In genomic region chr22:37906364-37907008, GRCh38 we compare ENCODE assay signal across 6 cellular contexts. TPM values are rescaled to one million over a fixed set of nuclear protein-coding genes. Genes with fewer than 3 reads are reported as not detected.
DNase-seq lines count a peak whose midpoint lies in the region; ATAC-seq, FAIRE-seq and TF ChIP-seq lines count a peak whose summit lies in the region.

No MANE protein-coding gene starts in this region.

- CTCF ChIA-PET in H1 (lab: Charles Lee; ENCODE audit: partially characterized antibody): interaction anchor here (0.5 to 2.7 kb wide), 10 partner anchors 10 to 570 kb away, joined by 3 to 22 read pairs (median 4); no protein-coding TSS in a partner anchor

- H2BK12ac ChIP-seq in H1 (ENCODE audit: low read depth, low read length): no peak overlapping the region

- H3K9ac ChIP-seq in H1 (replicated peaks in 1 of 4; ENCODE audit: extremely low read depth in 1 of 4, low read depth in 3 of 4, low read length in 3 of 4): peak overlapping the region; percentile 29 to 95 (median 57); a peak in 4 of 7 replicates

- H4K5ac ChIP-seq in H1 (ENCODE audit: insufficient read length, low read depth, low read length): no peak overlapping the region

- no peaks in the 10 kb centered on the region for H3K27me3 ChIP-seq in H1 (replicated peaks in 1 of 4; ENCODE audit: control insufficient read depth in 3 of 4, extremely low read depth in 1 of 4, insufficient read depth in 3 of 4, low read length in 3 of 4)

- no peaks in the 10 kb centered on the region for H3K36me3 ChIP-seq in H1 (ENCODE audit: control insufficient read depth in 2 of 4, insufficient read depth in 4 of 4, low read length in 3 of 4)

- H3K79me1 ChIP-seq in H1 (ENCODE audit: low read depth, low read length): peaks cover 9% of the 10 kb centered on the region

- no peak for TF ChIP-seq EP300 in H1 (IDR thresholded peaks at IDR 0.05; ENCODE audit: borderline replicate concordance in 1 of 2, low read depth in 2 of 2, low read length in 2 of 2)

- no peak overlapping the region for H4K91ac ChIP-seq in H1 (replicated peaks; ENCODE audit: insufficient read length, low read length)

- peak overlapping the region; percentile 86 for H3K56ac ChIP-seq in H1 (replicated peaks; ENCODE audit: insufficient read length, low read depth, low read length)

- H3K4me1 ChIP-seq in H1 (replicated peaks in 1 of 4; ENCODE audit: control insufficient read depth in 3 of 4, insufficient read depth in 4 of 4, low read length in 3 of 4): peaks cover 0 to 27% (median 21%) of the 10 kb centered on the region in 4 experiments; a peak in 6 of 7 replicates

- H2AFZ ChIP-seq in H1 (ENCODE audit: low read length): no peak overlapping the region

- H4K8ac ChIP-seq in H1 (ENCODE audit: extremely low read depth, insufficient read depth, low read length): no peak overlapping the region

- H3K79me2 ChIP-seq in H1 (ENCODE audit: control insufficient read depth in 1 of 2, insufficient read depth in 2 of 2, low read length in 2 of 2): peaks cover 0 to 12% of the 10 kb centered on the region in 2 experiments; a peak in 1 of 4 replicates

- POLR2A ChIA-PET in H1 (lab: Charles Lee; ENCODE audit: partially characterized antibody): interaction anchor here (0.8 to 8.7 kb wide), 17 partner anchors 7 to 89 kb away, joined by 3 to 150 read pairs (median 4); partner anchors contain the start of gene ANKRD54

- H3K4ac ChIP-seq in H1 (replicated peaks; ENCODE audit: insufficient read length, low read depth, low read length): no peak overlapping the region

- peak overlapping the region; percentile 67 to 73 for H3K4me2 ChIP-seq in H1 (ENCODE audit: insufficient read depth in 1 of 2, low read depth in 2 of 2, low read length in 2 of 2)

- H3K27ac ChIP-seq in H1 (ENCODE audit: low read depth, low read length) (no peak overlapping the region), skin epidermis (peak overlapping the region; percentile 83 to 97 (median 92))

- H3K14ac ChIP-seq in H1 (ENCODE audit: insufficient read length): no peak overlapping the region

- H2BK15ac ChIP-seq in H1 (ENCODE audit: low read length): no peak overlapping the region

- H3K23me2 ChIP-seq in H1 (ENCODE audit: low read depth, low read length): peaks cover 9% of the 10 kb centered on the region; the same call in 1 of the 2 replicates

- no peak for FAIRE-seq in H1 (lab: Jason Lieb, UNC)

- TF ChIP-seq RAD21 in H1 (IDR thresholded peaks at IDR 0.05 in 1 of 2, conservative IDR thresholded peaks at IDR 0.05 in 1 of 2; ENCODE audit: low read depth in 2 of 2, low read length in 2 of 2): no peak

- ATAC-seq in GM21447 (IDR thresholded peaks at IDR 0.05; ENCODE audit: unreplicated experiment): peak; percentile 41
- no peak for ATAC-seq in HG03565 (IDR thresholded peaks at IDR 0.05; ENCODE audit: unreplicated experiment)

- no peak overlapping the region for H3K23ac ChIP-seq in H1 (ENCODE audit: insufficient read length)

- TF ChIP-seq POLR2A in Raji (IDR thresholded peaks at IDR 0.05; ENCODE audit: insufficient read depth, low read depth, low read length) (peak; percentile 52; the same call in 1 of the 2 replicates), H1 (IDR thresholded peaks at IDR 0.05; ENCODE audit: control extremely low read depth in 1 of 2, low read depth in 2 of 2, low read length in 2 of 2) (no peak)

- H3K18ac ChIP-seq in H1 (ENCODE audit: extremely low read depth, low read length): no peak overlapping the region; the same call in 1 of the 2 replicates

- H4K20me1 ChIP-seq in H1 (replicated peaks in 1 of 2; ENCODE audit: control insufficient read depth in 1 of 2, insufficient read depth in 2 of 2, low read length in 2 of 2): peaks cover 0 to 4% of the 10 kb centered on the region in 2 experiments

- H2BK120ac ChIP-seq in H1 (replicated peaks; ENCODE audit: low read depth, low read length): no peak overlapping the region

- no peaks in the 10 kb centered on the region for H3K9me3 ChIP-seq in H1 (ENCODE audit: insufficient read depth in 2 of 2, low read depth in 1 of 2, low read length in 1 of 2)

- peak in 1 of 2 experiments; percentile 61 for DNase-seq in H1 (ENCODE audit: low read depth in 1 of 2, low spot score in 2 of 2)
- no peak for DNase-seq in NCI-H1092 treated with DMSO at 0.1 percent for 48 hours (lab: John Stamatoyannopoulos, UW)

- no peak overlapping the region for H2BK5ac ChIP-seq in H1 (ENCODE audit: low read depth, low read length)

- no peak for TF ChIP-seq CTCF in H1 (IDR thresholded peaks at IDR 0.05; ENCODE audit: control extremely low read depth in 1 of 3, insufficient read depth in 1 of 3, low read depth in 1 of 3, low read length in 3 of 3)

- peak overlapping the region; percentile 45 to 74 (median 59) for H3K4me3 ChIP-seq in H1 (ENCODE audit: extremely low read depth in 1 of 4, insufficient read depth in 2 of 4, low read depth in 3 of 4, low read length in 4 of 4)
- peak overlapping the region; percentile 51 to 91 (median 80) for H3K4me3 ChIP-seq in skin epidermis

- H2BK20ac ChIP-seq in H1 (ENCODE audit: low read length): no peak overlapping the region

- WGBS in H1 (ENCODE audit: extremely low coverage in 1 of 2, insufficient coverage in 1 of 2, insufficient read length in 1 of 2, insufficient replicate concordance in 2 of 2, low coverage in 1 of 2, low lambda C conversion rate in 2 of 2, missing lambda C conversion rate in 1 of 2), 2 experiments: 4% methylated on average over 31 of the region's 75 CpGs; no CpG with 5 or more reads in 1 of the 2 experiments

- no peak overlapping the region; the same call in 1 of the 2 replicates for H2AK5ac ChIP-seq in H1 (ENCODE audit: low read depth, low read length)

TF ChIP-seq in H1, 55 proteins besides CTCF, POLR2A, EP300 and RAD21:
- TF ChIP-seq TAF7 (optimal IDR thresholded peaks at IDR 0.05; ENCODE audit: borderline replicate concordance, low read depth, low read length) (no peak), KDM4A (IDR thresholded peaks at IDR 0.05; ENCODE audit: low read depth, low read length, severe bottlenecking) (peak; percentile 64), SIX5 (IDR thresholded peaks at IDR 0.05; ENCODE audit: low read depth, low read length) (no peak), PHF8 (conservative IDR thresholded peaks at IDR 0.05; ENCODE audit: low read depth, low read length) (peak; percentile 69), RBBP5 (IDR thresholded peaks at IDR 0.05; ENCODE audit: borderline replicate concordance, low read depth, low read length) (peak; percentile 17; the same call in 1 of the 2 replicates)

RNA-seq across cellular contexts. Expression of gene MICALL1, which starts 0.4 kb away (rescaled TPM):
- 25.8 and 32.1 TPM in 2 replicates for total RNA-seq in H1 (2021; fragmentation: NEBNext Ultra II Directional; extraction: Animal tissue kit (Norgen Biotek cat#: 25700))
- 17.7 and 23.4 TPM in 2 replicates for polyA plus RNA-seq in H1 (2011; rRNA removed)
- polyA plus RNA-seq in H1 (2011; cell fraction: cytosol; rRNA removed): 14.9 TPM
- polyA plus RNA-seq in H1 (2011; cell fraction: nucleus; rRNA removed): 22.0 TPM
- polyA plus RNA-seq in H1 (2012, experiment 1 of 2): 15.6 to 22.2 TPM (median 20.4 TPM) in 4 replicates
- 17.6 TPM for polyA plus RNA-seq in H1 (2012, experiment 2 of 2)
- 14.6 TPM for polyA plus RNA-seq in H1 (2013, experiment 1 of 2)
- polyA plus RNA-seq in H1 (2013, experiment 2 of 2): 15.0 TPM
- polyA minus RNA-seq in H1 (2011; rRNA and poly(A)+ RNA removed): 19.8 and 22.6 TPM in 2 replicates
- 31.2 TPM for polyA minus RNA-seq in H1 (2011; cell fraction: cytosol; rRNA and poly(A)+ RNA removed)
- 15.0 TPM for polyA minus RNA-seq in H1 (2011; cell fraction: nucleus; rRNA and poly(A)+ RNA removed)

RNA-seq across cellular contexts. Expression of gene C22orf23, which starts 46.9 kb away (rescaled TPM):
- 0.21 and 0.54 TPM in 2 replicates for total RNA-seq in H1 (2021; fragmentation: NEBNext Ultra II Directional; extraction: Animal tissue kit (Norgen Biotek cat#: 25700))
- polyA plus RNA-seq in H1 (2011; rRNA removed): 0.50 and 0.71 TPM in 2 replicates
- 0.62 TPM for polyA plus RNA-seq in H1 (2011; cell fraction: cytosol; rRNA removed)
- polyA plus RNA-seq in H1 (2011; cell fraction: nucleus; rRNA removed): 0.90 TPM
- polyA plus RNA-seq in H1 (2012, experiment 1 of 2): 0.70 to 0.97 TPM (median 0.76 TPM) in 4 replicates
- 0.70 TPM for polyA plus RNA-seq in H1 (2012, experiment 2 of 2)
- polyA plus RNA-seq in H1 (2013, experiment 1 of 2): 0.59 TPM
- 0.77 TPM for polyA plus RNA-seq in H1 (2013, experiment 2 of 2)
- polyA minus RNA-seq in H1 (2011; rRNA and poly(A)+ RNA removed): 0.28 and 0.51 TPM in 2 replicates
- polyA minus RNA-seq in H1 (2011; cell fraction: cytosol; rRNA and poly(A)+ RNA removed): not detected
- polyA minus RNA-seq in H1 (2011; cell fraction: nucleus; rRNA and poly(A)+ RNA removed): not detected

RNA-seq across cellular contexts. Expression of gene POLR2F, which starts 47.0 kb away (rescaled TPM):
- total RNA-seq in H1 (2021; fragmentation: NEBNext Ultra II Directional; extraction: Animal tissue kit (Norgen Biotek cat#: 25700)): 150 and 160 TPM in 2 replicates
- 176 and 193 TPM in 2 replicates for polyA plus RNA-seq in H1 (2011; rRNA removed)
- 218 TPM for polyA plus RNA-seq in H1 (2011; cell fraction: cytosol; rRNA removed)
- 122 TPM for polyA plus RNA-seq in H1 (2011; cell fraction: nucleus; rRNA removed)
- 205 to 242 TPM (median 231 TPM) in 4 replicates for polyA plus RNA-seq in H1 (2012, experiment 1 of 2)
- polyA plus RNA-seq in H1 (2012, experiment 2 of 2): 111 TPM
- 192 TPM for polyA plus RNA-seq in H1 (2013, experiment 1 of 2)
- 197 TPM for polyA plus RNA-seq in H1 (2013, experiment 2 of 2)
- 15.5 and 27.1 TPM in 2 replicates for polyA minus RNA-seq in H1 (2011; rRNA and poly(A)+ RNA removed)
- 61.7 TPM for polyA minus RNA-seq in H1 (2011; cell fraction: cytosol; rRNA and poly(A)+ RNA removed)
- polyA minus RNA-seq in H1 (2011; cell fraction: nucleus; rRNA and poly(A)+ RNA removed): 25.0 TPM

RNA-seq across cellular contexts. Expression of gene EIF3L, which starts 57.3 kb away (rescaled TPM):
- 622 and 639 TPM in 2 replicates for total RNA-seq in H1 (2021; fragmentation: NEBNext Ultra II Directional; extraction: Animal tissue kit (Norgen Biotek cat#: 25700))
- polyA plus RNA-seq in H1 (2011; rRNA removed): 588 and 886 TPM in 2 replicates
- 739 TPM for polyA plus RNA-seq in H1 (2011; cell fraction: cytosol; rRNA removed)
- polyA plus RNA-seq in H1 (2011; cell fraction: nucleus; rRNA removed): 433 TPM
- polyA plus RNA-seq in H1 (2012, experiment 1 of 2): 891 to 952 TPM (median 929 TPM) in 4 replicates
- 202 TPM for polyA plus RNA-seq in H1 (2012, experiment 2 of 2)
- polyA plus RNA-seq in H1 (2013, experiment 1 of 2): 533 TPM
- 561 TPM for polyA plus RNA-seq in H1 (2013, experiment 2 of 2)
- 1,196 and 1,601 TPM in 2 replicates for polyA minus RNA-seq in H1 (2011; rRNA and poly(A)+ RNA removed)
- polyA minus RNA-seq in H1 (2011; cell fraction: cytosol; rRNA and poly(A)+ RNA removed): 274 TPM
- 247 TPM for polyA minus RNA-seq in H1 (2011; cell fraction: nucleus; rRNA and poly(A)+ RNA removed)
